In genomic region chr3:63954182-63954581, GRCh38 we compare ENCODE assay signal across 32 cellular contexts. TPM values are rescaled to one million over a fixed set of nuclear protein-coding genes. Genes with fewer than 3 reads are reported as not detected.
DNase-seq lines count a peak whose midpoint lies in the region; ATAC-seq lines count a peak whose summit lies in the region.
"Had no signal": no experiment of that assay in that cellular context is flagged by ENCODE, and none has a peak within 500 bp of the region (broad histone marks: within the 10 kb centered on the region; RNA-seq: fewer than 3 reads in every experiment).

No MANE protein-coding gene starts in this region.

- ATAC-seq in GM18873 (IDR thresholded peaks at IDR 0.05; ENCODE audit: low FRiP score, unreplicated experiment) = no peak
- ATAC-seq: effector memory CD8-positive, alpha-beta T cell; gastrocnemius medialis; left lobe of liver; Panc1 had no signal

- peaks cover 20% of the 10 kb centered on the region for H3K36me3 Mint-ChIP-seq in activated T-helper 1 cell treated with anti-CD3 and anti-CD28 coated beads, Interleukin-12 subunit alpha, Interleukin-12 subunit beta, Interleukin-2, Interleukin-4 antibody, amounts not matched to agents 30 ng/mL and 10 ng/mL and 1 ng/mL, durations not matched to agents 14 hours and 24 hours and 36 hours (ENCODE audit: low read depth)

- peak overlapping the region; percentile 18 for H3K27ac Mint-ChIP-seq in activated T-helper 1 cell treated with anti-CD3 and anti-CD28 coated beads, Interleukin-12 subunit alpha, Interleukin-12 subunit beta, Interleukin-2, Interleukin-4 antibody, amounts not matched to agents 30 ng/mL and 10 ng/mL and 1 ng/mL, durations not matched to agents 14 hours and 24 hours and 36 hours
- H3K27ac Mint-ChIP-seq: activated naive CD4-positive, alpha-beta T cell treated with anti-CD3 and anti-CD28 coated beads for 36 hours had no signal

- intact Hi-C loops in activated T-helper 1 cell treated with anti-CD3 and anti-CD28 coated beads, Interleukin-12 subunit alpha, Interleukin-12 subunit beta, Interleukin-2, Interleukin-4 antibody, amounts not matched to agents 30 ng/mL and 10 ng/mL and 1 ng/mL, durations not matched to agents 14 hours and 24 hours and 36 hours (cut with micrococcal nuclease) = loop anchor here (5.0 kb wide), 1 partner anchor 38 kb away; no protein-coding TSS in a partner anchor

- no peaks in the 10 kb centered on the region for H3K9me3 Mint-ChIP-seq in activated T-helper 1 cell treated with anti-CD3 and anti-CD28 coated beads, Interleukin-12 subunit alpha, Interleukin-12 subunit beta, Interleukin-2, Interleukin-4 antibody, amounts not matched to agents 30 ng/mL and 10 ng/mL and 1 ng/mL, durations not matched to agents 14 hours and 24 hours and 36 hours
- H3K9me3 Mint-ChIP-seq: activated naive CD4-positive, alpha-beta T cell treated with anti-CD3 and anti-CD28 coated beads for 36 hours; CD4-positive, CD25-positive, alpha-beta regulatory T cell; effector memory CD8-positive, alpha-beta T cell; IgD-negative memory B cell; immature natural killer cell had no signal

- H3K4me3 Mint-ChIP-seq in activated T-helper 1 cell treated with anti-CD3 and anti-CD28 coated beads, Interleukin-12 subunit alpha, Interleukin-12 subunit beta, Interleukin-2, Interleukin-4 antibody, amounts not matched to agents 30 ng/mL and 10 ng/mL and 1 ng/mL, durations not matched to agents 14 hours and 24 hours and 36 hours = no peak overlapping the region
- H3K4me3 Mint-ChIP-seq: activated naive CD4-positive, alpha-beta T cell treated with anti-CD3 and anti-CD28 coated beads for 36 hours; effector memory CD8-positive, alpha-beta T cell; IgD-negative memory B cell; immature natural killer cell had no signal

- H3K27me3 Mint-ChIP-seq in activated T-helper 1 cell treated with anti-CD3 and anti-CD28 coated beads, Interleukin-12 subunit alpha, Interleukin-12 subunit beta, Interleukin-2, Interleukin-4 antibody, amounts not matched to agents 30 ng/mL and 10 ng/mL and 1 ng/mL, durations not matched to agents 14 hours and 24 hours and 36 hours (ENCODE audit: insufficient read depth) = no peaks in the 10 kb centered on the region
- H3K27me3 Mint-ChIP-seq: CD4-positive, CD25-positive, alpha-beta regulatory T cell; effector memory CD8-positive, alpha-beta T cell; IgD-negative memory B cell had no signal

- peak; percentile 43 for DNase-seq in EL
- peak; percentile 12 for DNase-seq in HPDE6-E6E7 (ENCODE audit: extremely low spot score)
- no peak for DNase-seq in activated T-helper 1 cell treated with anti-CD3 and anti-CD28 coated beads, Interleukin-12 subunit alpha, Interleukin-12 subunit beta, Interleukin-2, Interleukin-4 antibody, amounts not matched to agents 30 ng/mL and 10 ng/mL and 1 ng/mL, durations not matched to agents 14 hours and 24 hours and 36 hours (ENCODE audit: low spot score)
- peak; percentile 79 for DNase-seq in kidney tubule cell (ENCODE audit: low spot score)
- DNase-seq in activated naive CD4-positive, alpha-beta T cell treated with anti-CD3 and anti-CD28 coated beads, Interleukin-2, amount 50 U/mL, for 16 hours = no peak
- DNase-seq in AG08395 (ENCODE audit: low spot score) = no peak
- DNase-seq: activated naive CD4-positive, alpha-beta T cell treated with anti-CD3 and anti-CD28 coated beads for 36 hours; activated T-cell treated with anti-CD3 and anti-CD28 coated beads, Interleukin-2, amount 50 U/mL, for 48 hours; CD4-positive, CD25-positive, alpha-beta regulatory T cell; effector memory CD8-positive, alpha-beta T cell; gastrocnemius medialis; hypothalamus; immature natural killer cell; NCI-H1105; NCI-H2029; NCI-H526 treated with DMSO at 0.1 percent for 48 hours; nucleus accumbens; psoas muscle; SJCRH30; stimulated activated naive CD4-positive, alpha-beta T cell; T-helper 1 cell had no signal

- H3K4me1 Mint-ChIP-seq in activated T-helper 1 cell treated with anti-CD3 and anti-CD28 coated beads, Interleukin-12 subunit alpha, Interleukin-12 subunit beta, Interleukin-2, Interleukin-4 antibody, amounts not matched to agents 30 ng/mL and 10 ng/mL and 1 ng/mL, durations not matched to agents 14 hours and 24 hours and 36 hours (ENCODE audit: low read depth) = peaks cover 44% of the 10 kb centered on the region

RNA-seq across cellular contexts. Expression of gene SCAANT1, which starts 42.0 kb away (rescaled TPM):
- total RNA-seq in activated T-helper 1 cell treated with anti-CD3 and anti-CD28 coated beads, Interleukin-12 subunit alpha, Interleukin-12 subunit beta, Interleukin-2, Interleukin-4 antibody, amounts not matched to agents 30 ng/mL and 10 ng/mL and 1 ng/mL, durations not matched to agents 14 hours and 24 hours and 36 hours = not detected in 2 replicates
- total RNA-seq: activated naive CD4-positive, alpha-beta T cell treated with anti-CD3 and anti-CD28 coated beads for 36 hours; cardiac muscle cell; esophagus muscularis mucosa; gastrocnemius medialis; H1; left lobe of liver; mesenteric fat pad; myocyte; psoas muscle; SJCRH30; suprapubic skin; ureter had no signal

Comparison
In these comparisons a context has a peak if more than half of its experiments do, and no peak if none do; other contexts are left out.
1. DNase-seq: peak in EL (single experiment), HPDE6-E6E7 (single experiment) and kidney tubule cell (single experiment); none in activated T-helper 1 cell treated with anti-CD3 and anti-CD28 coated beads, Interleukin-12 subunit alpha, Interleukin-12 subunit beta, Interleukin-2, Interleukin-4 antibody, amounts not matched to agents 30 ng/mL and 10 ng/mL and 1 ng/mL, durations not matched to agents 14 hours and 24 hours and 36 hours (single experiment), activated naive CD4-positive, alpha-beta T cell treated with anti-CD3 and anti-CD28 coated beads, Interleukin-2, amount 50 U/mL, for 16 hours (single experiment) and AG08395 (single experiment).